ENCODE assay signal across 23 cellular contexts in the genomic region with DNA sequence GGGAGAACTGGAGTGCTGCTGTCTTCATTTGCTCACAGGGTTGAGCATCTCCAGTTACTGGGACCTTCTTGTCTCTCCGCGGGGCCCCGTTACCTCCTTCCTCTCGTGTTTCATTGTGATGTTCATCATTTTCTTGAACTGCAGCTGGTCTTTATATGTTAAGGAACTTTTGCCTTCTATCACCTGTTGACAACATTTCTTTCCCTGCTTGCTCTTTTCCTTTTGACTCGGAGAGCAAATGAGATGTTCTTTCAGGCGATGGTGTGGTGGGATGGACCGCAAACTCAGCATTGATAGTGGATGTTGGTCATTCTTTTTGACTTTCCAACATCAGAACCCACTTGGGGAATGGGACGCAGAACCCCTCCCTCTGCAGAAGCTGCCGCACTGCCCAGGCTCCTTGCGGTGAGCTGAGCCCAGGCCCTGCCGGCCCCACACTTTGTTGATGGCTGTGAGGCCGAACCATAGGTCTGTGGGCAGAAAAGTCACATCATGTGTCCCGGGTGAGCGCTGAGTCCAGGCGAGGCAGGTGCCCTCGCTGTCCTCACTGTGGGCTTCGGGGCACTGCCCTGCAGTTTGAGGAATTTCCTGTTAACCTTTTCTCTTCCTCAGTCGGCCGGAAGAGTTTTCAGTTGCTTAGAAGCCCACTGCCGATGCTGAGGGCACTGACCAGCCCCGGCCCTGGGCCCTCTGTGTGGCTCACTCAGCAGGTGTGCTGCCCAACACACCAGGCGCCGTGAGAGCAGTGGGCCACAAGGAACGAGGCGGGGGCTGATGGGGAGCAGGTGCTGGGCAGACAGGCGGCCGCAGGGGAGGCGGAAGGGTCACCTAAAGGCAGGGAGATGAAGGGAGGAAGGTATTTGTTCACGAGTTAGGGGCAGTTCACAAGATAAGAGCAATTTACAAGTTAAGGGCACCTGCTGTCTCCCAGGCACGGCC. TPM values are rescaled to one million over a fixed set of nuclear protein-coding genes. Genes with fewer than 3 reads are reported as not detected.
"Had no signal": no experiment of that assay in that cellular context is flagged by ENCODE, and none has a peak within 500 bp of the region (broad histone marks: within the 10 kb centered on the region; RNA-seq: fewer than 3 reads in every experiment).

No MANE protein-coding gene starts in this region.

- H3K4me3 ChIP-seq: esophagus squamous epithelium, psoas muscle, spleen, thoracic aorta, transverse colon had no signal

- H3K9me3 Mint-ChIP-seq: dendritic cell treated with granulocyte-macrophage colony-stimulating factor and Interleukin-4, amounts not matched to agents 40 ng/mL and 50 ng/mL, for 4 days; effector memory CD8-positive, alpha-beta T cell; immature natural killer cell; naive B cell; nephron; stimulated activated naive B cell treated with anti-CD40 and anti-IgM and Interleukin-4, amounts not matched to agents 10 μg/mL and 1 μg/mL and 100 μg/mL, for 72 hours; stimulated activated naive CD8-positive, alpha-beta T cell treated with anti-CD3 and anti-CD28 coated beads, Interleukin-15, amount 100 ng/mL, for 72 hours had no signal

- H3K9me3 ChIP-seq: esophagus squamous epithelium, neutrophil, psoas muscle, spleen, thoracic aorta, transverse colon had no signal

- H3K36me3 Mint-ChIP-seq: naive B cell had no signal

- H3K4me3 Mint-ChIP-seq: dendritic cell treated with granulocyte-macrophage colony-stimulating factor and Interleukin-4, amounts not matched to agents 40 ng/mL and 50 ng/mL, for 4 days; effector memory CD8-positive, alpha-beta T cell; naive B cell; nephron; stimulated activated naive B cell treated with anti-CD40 and anti-IgM and Interleukin-4, amounts not matched to agents 10 μg/mL and 1 μg/mL and 100 μg/mL, for 72 hours; stimulated activated naive CD8-positive, alpha-beta T cell treated with anti-CD3 and anti-CD28 coated beads, Interleukin-15, amount 100 ng/mL, for 72 hours had no signal

- DNase-seq: effector memory CD8-positive, alpha-beta T cell; esophagus squamous epithelium; foreskin fibroblast; immature natural killer cell; mesendoderm; naive B cell; psoas muscle; retina; stimulated activated CD4-positive, alpha-beta T cell treated with anti-CD3 and anti-CD28 coated beads, Interleukin-15, amount 100 ng/mL, for 24 hours; stimulated activated CD4-positive, alpha-beta T cell treated with anti-CD3 and anti-CD28 coated beads, Interleukin-1b, Interleukin-23, amount 100 ng/mL, for 48 hours; stimulated activated CD4-positive, alpha-beta T cell treated with anti-CD3 and anti-CD28 coated beads, Interleukin-4, amount 100 ng/mL, for 24 hours; stimulated activated naive B cell treated with anti-CD40 and anti-IgM and Interleukin-4, amounts not matched to agents 10 μg/mL and 1 μg/mL and 100 μg/mL, for 72 hours; stimulated activated naive CD8-positive, alpha-beta T cell treated with anti-CD3 and anti-CD28 coated beads, Interleukin-15, amount 100 ng/mL, for 72 hours; transverse colon had no signal

- H3K27ac Mint-ChIP-seq: dendritic cell treated with granulocyte-macrophage colony-stimulating factor and Interleukin-4, amounts not matched to agents 40 ng/mL and 50 ng/mL, for 4 days; effector memory CD8-positive, alpha-beta T cell; nephron; stimulated activated naive B cell treated with anti-CD40 and anti-IgM and Interleukin-4, amounts not matched to agents 10 μg/mL and 1 μg/mL and 100 μg/mL, for 72 hours had no signal

- H3K27ac ChIP-seq: esophagus squamous epithelium, neutrophil, psoas muscle, spleen, thoracic aorta, transverse colon had no signal

- FAIRE-seq: colon had no signal

RNA-seq across cellular contexts. Expression of a gene that starts 7.6 kb away (rescaled TPM):
- total RNA-seq: psoas muscle, sciatic nerve, skeletal muscle tissue, subcutaneous adipose tissue, thoracic aorta had no signal

RNA-seq across cellular contexts. Expression of a gene that starts 45.5 kb away (rescaled TPM):
- total RNA-seq: psoas muscle, sciatic nerve, skeletal muscle tissue, thoracic aorta had no signal
- polyA plus RNA-seq: immature natural killer cell had no signal
